ENCODE assay signal across 14 cellular contexts in the genomic region with DNA sequence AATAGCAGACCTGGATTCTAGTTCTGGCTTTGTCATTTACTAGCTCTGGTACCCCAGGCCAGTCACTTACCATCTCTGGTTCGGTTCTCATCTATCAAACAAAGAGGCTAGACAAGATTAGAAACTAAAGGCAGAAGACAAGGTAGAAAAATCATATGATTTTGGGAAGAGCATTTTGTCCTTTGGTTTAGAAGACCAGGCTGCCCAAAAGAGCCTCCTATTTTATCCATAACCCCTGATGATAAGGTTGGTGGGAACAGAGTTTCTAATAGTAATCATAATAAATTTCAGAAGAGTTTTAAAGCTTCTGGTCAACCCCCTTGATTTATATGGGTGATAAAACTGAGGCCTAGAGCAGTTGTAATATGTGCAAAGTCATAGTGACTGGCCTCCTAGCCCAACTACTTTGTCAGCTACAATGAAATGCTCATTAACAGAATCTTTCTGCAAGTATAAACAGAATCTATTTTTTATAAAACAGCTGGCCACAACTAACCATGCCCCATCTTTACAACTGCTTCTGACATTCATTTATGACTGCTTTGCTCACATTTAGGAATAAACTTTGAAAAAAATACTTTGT. TPM values are rescaled to one million over a fixed set of nuclear protein-coding genes. Genes with fewer than 3 reads are reported as not detected.
DNase-seq lines count a peak whose midpoint lies in the region; TF ChIP-seq lines count a peak whose summit lies in the region.
"Had no signal": no experiment of that assay in that cellular context is flagged by ENCODE, and none has a peak within 500 bp of the region (broad histone marks: within the 10 kb centered on the region; RNA-seq: fewer than 3 reads in every experiment).

No MANE protein-coding gene starts in this region.

- H2AK5ac ChIP-seq in neuronal stem cell (ENCODE audit: low read depth, low read length) = no peak overlapping the region

- H4K8ac ChIP-seq in neuronal stem cell (ENCODE audit: low read depth, low read length) = no peak overlapping the region

- H3K27me3 ChIP-seq in sigmoid colon = no peaks in the 10 kb centered on the region
- H3K27me3 ChIP-seq in neuronal stem cell (ENCODE audit: control insufficient read depth in 3 of 3, insufficient read depth in 3 of 3, low read depth in 1 of 3, low read length in 3 of 3) = no peaks in the 10 kb centered on the region
- H3K27me3 ChIP-seq: right lobe of liver, testis had no signal

- 88 to 89% methylated on average over 1 of the region's 1 CpG for WGBS in sigmoid colon, 2 donors
- WGBS in neuronal stem cell (ENCODE audit: extremely low coverage in 2 of 2, insufficient read length in 2 of 2, insufficient replicate concordance in 1 of 2), 2 donors = no CpG with 5 or more reads among the region's 1 CpG

- peak in 3 of 4 donors; percentile 73 to 75 (median 74) for TF ChIP-seq EP300 in sigmoid colon (IDR thresholded peaks at IDR 0.05)

- intact Hi-C loops in sigmoid colon (cut with DNase I) = loop anchor here (5.0 kb wide), 2 partner anchors 51 to 316 kb away; a partner anchor contains a TSS

- no peak for TF ChIP-seq POLR2A in sigmoid colon (IDR thresholded peaks at IDR 0.05)

- no peak overlapping the region for H2BK5ac ChIP-seq in neuronal stem cell (ENCODE audit: low read length)

- no peak for TF ChIP-seq CTCF in sigmoid colon (IDR thresholded peaks at IDR 0.05)

- H3K18ac ChIP-seq in neuronal stem cell (ENCODE audit: low read length) = no peak overlapping the region

- H3K23ac ChIP-seq in neuronal stem cell (ENCODE audit: low read depth, low read length, poor library complexity) = no peak overlapping the region

- H3K36me3 ChIP-seq in SK-N-MC (ENCODE audit: insufficient read depth, low read length) (no peaks in the 10 kb centered on the region), sigmoid colon (peaks cover 0 to 39% (median 0%) of the 10 kb centered on the region in 4 donors), neuronal stem cell (replicated peaks in 1 of 2; ENCODE audit: control insufficient read depth in 2 of 2, insufficient read depth in 2 of 2, low read length in 2 of 2) (peaks cover 8 to 96% of the 10 kb centered on the region in 2 donors)

- no peak overlapping the region for H2BK15ac ChIP-seq in neuronal stem cell (ENCODE audit: low read length)

- H3K4me1 ChIP-seq in sigmoid colon = peaks cover 0 to 37% (median 34%) of the 10 kb centered on the region in 4 donors
- no peaks in the 10 kb centered on the region for H3K4me1 ChIP-seq in neuronal stem cell (ENCODE audit: control insufficient read depth in 2 of 2, insufficient read depth in 1 of 2, low read depth in 1 of 2, low read length in 2 of 2)
- H3K4me1 ChIP-seq: right lobe of liver, testis had no signal

- DNase-seq in Caki2 (ENCODE audit: low read depth) (peak; percentile 53), SK-N-MC (ENCODE audit: low read depth, low spot score) (no peak), fibroblast of gingiva (ENCODE audit: low read depth) (peak; percentile 50), sigmoid colon (no peak), NOMO-1 (lab: John Stamatoyannopoulos, UW; ENCODE audit: unreplicated experiment in 2 of 2) (no peak), neuronal stem cell (ENCODE audit: low spot score) (no peak), COR-L47 (lab: John Stamatoyannopoulos, UW) (no peak), pons (ENCODE audit: low spot score) (no peak)
- DNase-seq: cerebellar nuclear complex, endodermal cell, glutamatergic neuron, NCI-H774, right lobe of liver, testis had no signal

- no peak overlapping the region for H2AFZ ChIP-seq in neuronal stem cell (ENCODE audit: low read length)

- no peak overlapping the region for H3K9ac ChIP-seq in SK-N-MC (ENCODE audit: insufficient read length)
- H3K9ac ChIP-seq in neuronal stem cell (ENCODE audit: low read depth, low read length, poor library complexity) = no peak overlapping the region

- H3K4me2 ChIP-seq in neuronal stem cell (ENCODE audit: insufficient read depth, low read length, poor library complexity, severe bottlenecking) = no peak overlapping the region

- no peaks in the 10 kb centered on the region for H3K9me3 ChIP-seq in SK-N-MC (ENCODE audit: low read depth, low read length)
- no peaks in the 10 kb centered on the region for H3K9me3 ChIP-seq in sigmoid colon
- H3K9me3 ChIP-seq in neuronal stem cell (replicated peaks in 1 of 2; ENCODE audit: control insufficient read depth in 2 of 2, insufficient read depth in 1 of 2, low read depth in 1 of 2, low read length in 2 of 2) = no peaks in the 10 kb centered on the region
- H3K9me3 ChIP-seq: right lobe of liver, testis had no signal

- H2BK120ac ChIP-seq in neuronal stem cell (ENCODE audit: low read depth, low read length) = no peak overlapping the region

- peaks cover 2% of the 10 kb centered on the region for H3K79me1 ChIP-seq in neuronal stem cell (ENCODE audit: low read depth, low read length)

- H4K91ac ChIP-seq in neuronal stem cell (ENCODE audit: low read depth, low read length, poor library complexity) = no peak overlapping the region

- H3K27ac ChIP-seq in SK-N-MC (peak overlapping the region; percentile 94), sigmoid colon (peak overlapping the region; percentile 66 to 86 (median 77)), neuronal stem cell (replicated peaks; ENCODE audit: low read length) (no peak overlapping the region)
- H3K27ac ChIP-seq: right lobe of liver had no signal

- no peak overlapping the region for H3K4ac ChIP-seq in neuronal stem cell (ENCODE audit: low read length)

- H2BK12ac ChIP-seq in neuronal stem cell (ENCODE audit: low read length) = no peak overlapping the region

- in situ Hi-C loops in Caki2 (cut with HindIII; ENCODE audit: low pct_unique_long_range_greater_than_20kb, low sequenced_read_pairs) = no loop called here

- H3K4me3 ChIP-seq in SK-N-MC (peak overlapping the region; percentile 57; the same call in 1 of the 2 replicates), sigmoid colon (no peak overlapping the region), neuronal stem cell (ENCODE audit: low read length in 2 of 2) (no peak overlapping the region)
- H3K4me3 ChIP-seq: right lobe of liver, testis had no signal

- no peak overlapping the region for H3K14ac ChIP-seq in neuronal stem cell (ENCODE audit: low read length)

RNA-seq across cellular contexts. Expression of a gene that starts 23.4 kb away (rescaled TPM):
- 25.3 and 27.8 TPM in 2 replicates for total RNA-seq in Caki2 (2014; rRNA removed; shearing (Covaris generic); ENCODE audit: low replicate concordance)
- 10 to 100 TPM; 23.0 to 35.0 (median 27.3) TPM for total RNA-seq in sigmoid colon
- 10 to 100 TPM; 17.4 to 23.4 (median 18.0) TPM for polyA plus RNA-seq in sigmoid colon
- 19.8 TPM for polyA plus RNA-seq in neuronal stem cell (2013, experiment 1 of 2)
- 20.1 TPM for polyA plus RNA-seq in neuronal stem cell (2013, experiment 2 of 2)

RNA-seq across cellular contexts. Expression of a gene that starts 23.5 kb away (rescaled TPM):
- total RNA-seq in Caki2 (2014; rRNA removed; shearing (Covaris generic); ENCODE audit: low replicate concordance) = 13.4 and 21.3 TPM in 2 replicates
- total RNA-seq in sigmoid colon = 10 to 100 TPM; 29.4 to 30.7 (median 30.0) TPM
- 10 to 100 TPM; 16.4 to 21.4 (median 21.0) TPM for polyA plus RNA-seq in sigmoid colon
- polyA plus RNA-seq in neuronal stem cell (2013, experiment 1 of 2) = 20.2 TPM
- 20.4 TPM for polyA plus RNA-seq in neuronal stem cell (2013, experiment 2 of 2)

RNA-seq across cellular contexts. Expression of a gene that starts 49.2 kb away (rescaled TPM):
- total RNA-seq in Caki2 (2014; rRNA removed; shearing (Covaris generic); ENCODE audit: low replicate concordance) = 41.6 and 44.5 TPM in 2 replicates
- 1 to 10 TPM; 2.9 to 5.5 (median 3.9) TPM for total RNA-seq in sigmoid colon
- 1 to 10 TPM; 1.2 to 6.6 (median 3.5) TPM for polyA plus RNA-seq in sigmoid colon
- polyA plus RNA-seq in neuronal stem cell (2013, experiment 1 of 2) = 5.7 TPM
- 5.5 TPM for polyA plus RNA-seq in neuronal stem cell (2013, experiment 2 of 2)

Comparison
In these comparisons a context has a peak if more than half of its experiments do, and no peak if none do; other contexts are left out.
1. DNase-seq: peak in Caki2 (single experiment) and fibroblast of gingiva (single experiment); none in SK-N-MC (single experiment), sigmoid colon (single experiment), NOMO-1 (0 of 2), neuronal stem cell (single experiment), COR-L47 (single experiment) and pons (single experiment).